Comparison of ENCODE assay signal across 1 cellular context in the genomic region with DNA sequence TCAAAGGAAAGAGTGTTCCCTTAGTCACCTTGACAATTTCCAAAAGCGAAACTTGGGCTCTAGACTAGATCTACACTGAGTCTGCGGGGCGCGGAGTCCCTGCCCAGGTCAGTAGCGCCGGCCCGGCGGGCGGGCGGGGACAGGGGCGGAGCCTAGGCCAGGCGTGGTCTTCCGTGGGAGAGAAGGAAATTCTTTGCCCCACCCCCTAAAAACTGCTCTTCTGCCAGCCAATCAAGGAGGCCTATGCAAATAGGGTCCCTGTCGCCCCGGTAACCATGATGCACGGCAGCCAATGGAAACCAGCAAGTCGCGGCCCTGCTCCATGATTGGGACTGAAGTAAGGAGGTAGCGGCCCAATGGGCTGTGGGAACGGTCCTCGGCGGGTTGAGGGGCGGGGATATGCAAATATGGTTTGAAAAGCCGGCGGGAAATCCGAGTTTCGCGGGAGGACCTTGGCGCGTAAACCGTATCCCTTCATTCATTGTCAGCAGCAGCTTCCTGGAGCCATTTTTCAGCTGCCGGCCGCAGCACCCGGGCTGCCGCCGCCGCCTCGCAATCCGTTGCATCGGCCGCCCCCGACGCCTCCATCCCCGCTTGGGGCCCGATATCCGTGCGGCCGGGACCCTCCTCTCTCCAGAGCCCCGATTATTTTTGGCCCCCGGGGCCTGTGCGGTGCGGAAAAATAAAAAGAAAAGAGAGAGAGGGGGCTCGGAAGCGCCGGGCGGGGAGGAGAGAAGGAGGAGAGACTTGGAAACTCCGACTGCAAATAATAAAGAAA.
TF ChIP-seq lines count a peak whose summit lies in the region.

A gene (plus strand): TSS at position 477 of the 778 bp plus-strand sequence. CDS start 354 bp downstream, outside the sequence.

TF ChIP-seq in HepG2, 621 proteins besides CTCF, POLR2A, EP300 and RAD21 (continued from another document and continues in another):
- TF ChIP-seq, protein P1, sequence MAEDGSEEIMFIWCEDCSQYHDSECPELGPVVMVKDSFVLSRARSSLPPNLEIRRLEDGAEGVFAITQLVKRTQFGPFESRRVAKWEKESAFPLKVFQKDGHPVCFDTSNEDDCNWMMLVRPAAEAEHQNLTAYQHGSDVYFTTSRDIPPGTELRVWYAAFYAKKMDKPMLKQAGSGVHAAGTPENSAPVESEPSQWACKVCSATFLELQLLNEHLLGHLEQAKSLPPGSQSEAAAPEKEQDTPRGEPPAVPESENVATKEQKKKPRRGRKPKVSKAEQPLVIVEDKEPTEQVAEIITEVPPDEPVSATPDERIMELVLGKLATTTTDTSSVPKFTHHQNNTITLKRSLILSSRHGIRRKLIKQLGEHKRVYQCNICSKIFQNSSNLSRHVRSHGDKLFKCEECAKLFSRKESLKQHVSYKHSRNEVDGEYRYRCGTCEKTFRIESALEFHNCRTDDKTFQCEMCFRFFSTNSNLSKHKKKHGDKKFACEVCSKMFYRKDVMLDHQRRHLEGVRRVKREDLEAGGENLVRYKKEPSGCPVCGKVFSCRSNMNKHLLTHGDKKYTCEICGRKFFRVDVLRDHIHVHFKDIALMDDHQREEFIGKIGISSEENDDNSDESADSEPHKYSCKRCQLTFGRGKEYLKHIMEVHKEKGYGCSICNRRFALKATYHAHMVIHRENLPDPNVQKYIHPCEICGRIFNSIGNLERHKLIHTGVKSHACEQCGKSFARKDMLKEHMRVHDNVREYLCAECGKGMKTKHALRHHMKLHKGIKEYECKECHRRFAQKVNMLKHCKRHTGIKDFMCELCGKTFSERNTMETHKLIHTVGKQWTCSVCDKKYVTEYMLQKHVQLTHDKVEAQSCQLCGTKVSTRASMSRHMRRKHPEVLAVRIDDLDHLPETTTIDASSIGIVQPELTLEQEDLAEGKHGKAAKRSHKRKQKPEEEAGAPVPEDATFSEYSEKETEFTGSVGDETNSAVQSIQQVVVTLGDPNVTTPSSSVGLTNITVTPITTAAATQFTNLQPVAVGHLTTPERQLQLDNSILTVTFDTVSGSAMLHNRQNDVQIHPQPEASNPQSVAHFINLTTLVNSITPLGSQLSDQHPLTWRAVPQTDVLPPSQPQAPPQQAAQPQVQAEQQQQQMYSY (CRISPR knock-in tag; IDR thresholded peaks at IDR 0.05), result peak; percentile 51; the same call in 1 of the 2 replicates
- TF ChIP-seq PTBP1 (IDR thresholded peaks at IDR 0.05; ENCODE audit: low read depth, low read length, poor library complexity, severe bottlenecking) (no peak), KDM2A (CRISPR knock-in tag; IDR thresholded peaks at IDR 0.05; ENCODE audit: borderline replicate concordance, low read depth) (0 out of 2 replicates have a peak, but pooled peaks have one; percentile 37), TCF12 (IDR thresholded peaks at IDR 0.05) (no peak), TCF12 (CRISPR knock-in tag; IDR thresholded peaks at IDR 0.05) (no peak), ZBTB42 (CRISPR knock-in tag; IDR thresholded peaks at IDR 0.05) (peak; percentile 90), ZNF557 (CRISPR knock-in tag; IDR thresholded peaks at IDR 0.05) (peak; percentile 96), GLI4 (CRISPR knock-in tag; IDR thresholded peaks at IDR 0.05; ENCODE audit: borderline replicate concordance) (no peak), SKI (IDR thresholded peaks at IDR 0.05; ENCODE audit: partially characterized antibody) (peak; percentile 25), IRF2 (CRISPR knock-in tag; IDR thresholded peaks at IDR 0.05) (peak; percentile 13; the same call in 1 of the 2 replicates), ZNF432 (CRISPR knock-in tag; IDR thresholded peaks at IDR 0.05; ENCODE audit: borderline replicate concordance) (no peak), ZNF460 (CRISPR knock-in tag; IDR thresholded peaks at IDR 0.05; ENCODE audit: borderline replicate concordance) (no peak), AKAP8 (CRISPR knock-in tag; IDR thresholded peaks at IDR 0.05) (no peak), ZNF703 (CRISPR knock-in tag; IDR thresholded peaks at IDR 0.05; ENCODE audit: borderline replicate concordance) (0 out of 2 replicates have a peak, but pooled peaks have one; percentile 59), ZNF720 (CRISPR knock-in tag; IDR thresholded peaks at IDR 0.05) (peak; percentile 80; the same call in 1 of the 2 replicates), ZBTB7A (CRISPR knock-in tag; IDR thresholded peaks at IDR 0.05) (no peak), SP4 (CRISPR knock-in tag; IDR thresholded peaks at IDR 0.05) (peak; percentile 92), GTF2F1 (IDR thresholded peaks at IDR 0.05; ENCODE audit: low read length) (no peak), PCBP2 (optimal IDR thresholded peaks at IDR 0.05; ENCODE audit: low read depth, low read length, poor library complexity, severe bottlenecking) (no peak), DPF2 (CRISPR knock-in tag; IDR thresholded peaks at IDR 0.05; ENCODE audit: borderline replicate concordance, low read depth) (no peak), SMARCC2 (IDR thresholded peaks at IDR 0.05) (no peak)
- TF ChIP-seq, protein P2, sequence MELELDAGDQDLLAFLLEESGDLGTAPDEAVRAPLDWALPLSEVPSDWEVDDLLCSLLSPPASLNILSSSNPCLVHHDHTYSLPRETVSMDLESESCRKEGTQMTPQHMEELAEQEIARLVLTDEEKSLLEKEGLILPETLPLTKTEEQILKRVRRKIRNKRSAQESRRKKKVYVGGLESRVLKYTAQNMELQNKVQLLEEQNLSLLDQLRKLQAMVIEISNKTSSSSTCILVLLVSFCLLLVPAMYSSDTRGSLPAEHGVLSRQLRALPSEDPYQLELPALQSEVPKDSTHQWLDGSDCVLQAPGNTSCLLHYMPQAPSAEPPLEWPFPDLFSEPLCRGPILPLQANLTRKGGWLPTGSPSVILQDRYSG (CRISPR knock-in tag; IDR thresholded peaks at IDR 0.05), result peak; percentile 94
- TF ChIP-seq, protein P3, sequence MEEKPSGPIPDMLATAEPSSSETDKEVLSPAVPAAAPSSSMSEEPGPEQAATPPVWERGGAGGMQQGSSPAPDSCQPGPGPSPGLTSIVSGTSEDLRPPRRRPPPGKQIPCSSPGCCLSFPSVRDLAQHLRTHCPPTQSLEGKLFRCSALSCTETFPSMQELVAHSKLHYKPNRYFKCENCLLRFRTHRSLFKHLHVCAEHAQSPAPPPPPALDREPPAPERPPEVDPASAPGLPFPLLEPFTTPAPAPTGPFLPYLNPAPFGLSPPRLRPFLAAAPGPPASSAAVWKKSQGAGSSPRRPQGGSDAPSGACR (CRISPR knock-in tag; IDR thresholded peaks at IDR 0.05), result no peak
- TF ChIP-seq, protein P4, sequence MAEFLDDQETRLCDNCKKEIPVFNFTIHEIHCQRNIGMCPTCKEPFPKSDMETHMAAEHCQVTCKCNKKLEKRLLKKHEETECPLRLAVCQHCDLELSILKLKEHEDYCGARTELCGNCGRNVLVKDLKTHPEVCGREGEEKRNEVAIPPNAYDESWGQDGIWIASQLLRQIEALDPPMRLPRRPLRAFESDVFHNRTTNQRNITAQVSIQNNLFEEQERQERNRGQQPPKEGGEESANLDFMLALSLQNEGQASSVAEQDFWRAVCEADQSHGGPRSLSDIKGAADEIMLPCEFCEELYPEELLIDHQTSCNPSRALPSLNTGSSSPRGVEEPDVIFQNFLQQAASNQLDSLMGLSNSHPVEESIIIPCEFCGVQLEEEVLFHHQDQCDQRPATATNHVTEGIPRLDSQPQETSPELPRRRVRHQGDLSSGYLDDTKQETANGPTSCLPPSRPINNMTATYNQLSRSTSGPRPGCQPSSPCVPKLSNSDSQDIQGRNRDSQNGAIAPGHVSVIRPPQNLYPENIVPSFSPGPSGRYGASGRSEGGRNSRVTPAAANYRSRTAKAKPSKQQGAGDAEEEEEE (CRISPR knock-in tag; IDR thresholded peaks at IDR 0.05; ENCODE audit: borderline replicate concordance), result no peak
- TF ChIP-seq, protein P5, sequence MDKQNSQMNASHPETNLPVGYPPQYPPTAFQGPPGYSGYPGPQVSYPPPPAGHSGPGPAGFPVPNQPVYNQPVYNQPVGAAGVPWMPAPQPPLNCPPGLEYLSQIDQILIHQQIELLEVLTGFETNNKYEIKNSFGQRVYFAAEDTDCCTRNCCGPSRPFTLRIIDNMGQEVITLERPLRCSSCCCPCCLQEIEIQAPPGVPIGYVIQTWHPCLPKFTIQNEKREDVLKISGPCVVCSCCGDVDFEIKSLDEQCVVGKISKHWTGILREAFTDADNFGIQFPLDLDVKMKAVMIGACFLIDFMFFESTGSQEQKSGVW (CRISPR knock-in tag; IDR thresholded peaks at IDR 0.05; ENCODE audit: borderline replicate concordance), result no peak
- TF ChIP-seq, protein P6, sequence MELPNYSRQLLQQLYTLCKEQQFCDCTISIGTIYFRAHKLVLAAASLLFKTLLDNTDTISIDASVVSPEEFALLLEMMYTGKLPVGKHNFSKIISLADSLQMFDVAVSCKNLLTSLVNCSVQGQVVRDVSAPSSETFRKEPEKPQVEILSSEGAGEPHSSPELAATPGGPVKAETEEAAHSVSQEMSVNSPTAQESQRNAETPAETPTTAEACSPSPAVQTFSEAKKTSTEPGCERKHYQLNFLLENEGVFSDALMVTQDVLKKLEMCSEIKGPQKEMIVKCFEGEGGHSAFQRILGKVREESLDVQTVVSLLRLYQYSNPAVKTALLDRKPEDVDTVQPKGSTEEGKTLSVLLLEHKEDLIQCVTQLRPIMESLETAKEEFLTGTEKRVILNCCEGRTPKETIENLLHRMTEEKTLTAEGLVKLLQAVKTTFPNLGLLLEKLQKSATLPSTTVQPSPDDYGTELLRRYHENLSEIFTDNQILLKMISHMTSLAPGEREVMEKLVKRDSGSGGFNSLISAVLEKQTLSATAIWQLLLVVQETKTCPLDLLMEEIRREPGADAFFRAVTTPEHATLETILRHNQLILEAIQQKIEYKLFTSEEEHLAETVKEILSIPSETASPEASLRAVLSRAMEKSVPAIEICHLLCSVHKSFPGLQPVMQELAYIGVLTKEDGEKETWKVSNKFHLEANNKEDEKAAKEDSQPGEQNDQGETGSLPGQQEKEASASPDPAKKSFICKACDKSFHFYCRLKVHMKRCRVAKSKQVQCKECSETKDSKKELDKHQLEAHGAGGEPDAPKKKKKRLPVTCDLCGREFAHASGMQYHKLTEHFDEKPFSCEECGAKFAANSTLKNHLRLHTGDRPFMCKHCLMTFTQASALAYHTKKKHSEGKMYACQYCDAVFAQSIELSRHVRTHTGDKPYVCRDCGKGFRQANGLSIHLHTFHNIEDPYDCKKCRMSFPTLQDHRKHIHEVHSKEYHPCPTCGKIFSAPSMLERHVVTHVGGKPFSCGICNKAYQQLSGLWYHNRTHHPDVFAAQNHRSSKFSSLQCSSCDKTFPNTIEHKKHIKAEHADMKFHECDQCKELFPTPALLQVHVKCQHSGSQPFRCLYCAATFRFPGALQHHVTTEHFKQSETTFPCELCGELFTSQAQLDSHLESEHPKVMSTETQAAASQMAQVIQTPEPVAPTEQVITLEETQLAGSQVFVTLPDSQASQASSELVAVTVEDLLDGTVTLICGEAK (IDR thresholded peaks at IDR 0.05), result no peak
- TF ChIP-seq, protein P6 (CRISPR knock-in tag; IDR thresholded peaks at IDR 0.05), result peak; percentile 67; the same call in 1 of the 2 replicates
- TF ChIP-seq, protein P7, sequence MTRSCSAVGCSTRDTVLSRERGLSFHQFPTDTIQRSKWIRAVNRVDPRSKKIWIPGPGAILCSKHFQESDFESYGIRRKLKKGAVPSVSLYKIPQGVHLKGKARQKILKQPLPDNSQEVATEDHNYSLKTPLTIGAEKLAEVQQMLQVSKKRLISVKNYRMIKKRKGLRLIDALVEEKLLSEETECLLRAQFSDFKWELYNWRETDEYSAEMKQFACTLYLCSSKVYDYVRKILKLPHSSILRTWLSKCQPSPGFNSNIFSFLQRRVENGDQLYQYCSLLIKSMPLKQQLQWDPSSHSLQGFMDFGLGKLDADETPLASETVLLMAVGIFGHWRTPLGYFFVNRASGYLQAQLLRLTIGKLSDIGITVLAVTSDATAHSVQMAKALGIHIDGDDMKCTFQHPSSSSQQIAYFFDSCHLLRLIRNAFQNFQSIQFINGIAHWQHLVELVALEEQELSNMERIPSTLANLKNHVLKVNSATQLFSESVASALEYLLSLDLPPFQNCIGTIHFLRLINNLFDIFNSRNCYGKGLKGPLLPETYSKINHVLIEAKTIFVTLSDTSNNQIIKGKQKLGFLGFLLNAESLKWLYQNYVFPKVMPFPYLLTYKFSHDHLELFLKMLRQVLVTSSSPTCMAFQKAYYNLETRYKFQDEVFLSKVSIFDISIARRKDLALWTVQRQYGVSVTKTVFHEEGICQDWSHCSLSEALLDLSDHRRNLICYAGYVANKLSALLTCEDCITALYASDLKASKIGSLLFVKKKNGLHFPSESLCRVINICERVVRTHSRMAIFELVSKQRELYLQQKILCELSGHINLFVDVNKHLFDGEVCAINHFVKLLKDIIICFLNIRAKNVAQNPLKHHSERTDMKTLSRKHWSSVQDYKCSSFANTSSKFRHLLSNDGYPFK (CRISPR knock-in tag; IDR thresholded peaks at IDR 0.05; ENCODE audit: borderline replicate concordance), result peak; percentile 84; the same call in 1 of the 2 replicates
- TF ChIP-seq, protein P8, sequence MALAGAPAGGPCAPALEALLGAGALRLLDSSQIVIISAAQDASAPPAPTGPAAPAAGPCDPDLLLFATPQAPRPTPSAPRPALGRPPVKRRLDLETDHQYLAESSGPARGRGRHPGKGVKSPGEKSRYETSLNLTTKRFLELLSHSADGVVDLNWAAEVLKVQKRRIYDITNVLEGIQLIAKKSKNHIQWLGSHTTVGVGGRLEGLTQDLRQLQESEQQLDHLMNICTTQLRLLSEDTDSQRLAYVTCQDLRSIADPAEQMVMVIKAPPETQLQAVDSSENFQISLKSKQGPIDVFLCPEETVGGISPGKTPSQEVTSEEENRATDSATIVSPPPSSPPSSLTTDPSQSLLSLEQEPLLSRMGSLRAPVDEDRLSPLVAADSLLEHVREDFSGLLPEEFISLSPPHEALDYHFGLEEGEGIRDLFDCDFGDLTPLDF (CRISPR knock-in tag; IDR thresholded peaks at IDR 0.05), result peak; percentile 100
